ENCODE assay signal across 18 cellular contexts in genomic region chr2:98503481-98504096, GRCh38. TPM values are rescaled to one million over a fixed set of nuclear protein-coding genes. Genes with fewer than 3 reads are reported as not detected.
DNase-seq lines count a peak whose midpoint lies in the region; ATAC-seq and TF ChIP-seq lines count a peak whose summit lies in the region.
"Had no signal": no experiment of that assay in that cellular context is flagged by ENCODE, and none has a peak within 500 bp of the region (broad histone marks: within the 10 kb centered on the region; RNA-seq: fewer than 3 reads in every experiment).

No MANE protein-coding gene starts in this region.

- BruUV-seq in MCF 10A (replicated peaks; lab: Mats Ljungman, UMichigan): no TSS peak

- no peaks in the 10 kb centered on the region for H3K27me3 Mint-ChIP-seq in MCF 10A (ENCODE audit: insufficient read depth, unreplicated experiment)
- no peaks in the 10 kb centered on the region for H3K27me3 Mint-ChIP-seq in central memory CD8-positive, alpha-beta T cell
- no peaks in the 10 kb centered on the region for H3K27me3 Mint-ChIP-seq in nephron (ENCODE audit: low read depth)
- H3K27me3 Mint-ChIP-seq: naive B cell had no signal

- H3K4me1 Mint-ChIP-seq in MCF 10A (ENCODE audit: insufficient read depth, unreplicated experiment) (peaks cover 9% of the 10 kb centered on the region), nephron (peaks cover 60% of the 10 kb centered on the region)
- peaks cover 84% of the 10 kb centered on the region for H3K4me1 Mint-ChIP-seq in central memory CD8-positive, alpha-beta T cell

- no peaks in the 10 kb centered on the region for H3K36me3 Mint-ChIP-seq in MCF 10A (ENCODE audit: insufficient read depth, unreplicated experiment)
- H3K36me3 Mint-ChIP-seq in central memory CD8-positive, alpha-beta T cell (ENCODE audit: insufficient read depth): peaks cover 14% of the 10 kb centered on the region
- H3K36me3 Mint-ChIP-seq in nephron (ENCODE audit: low read depth): peaks cover 5% of the 10 kb centered on the region

- no peak for TF ChIP-seq CTCF in breast epithelium (IDR thresholded peaks at IDR 0.05)
- TF ChIP-seq CTCF in MCF 10A (IDR thresholded peaks at IDR 0.05; ENCODE audit: unreplicated experiment): no peak
- TF ChIP-seq CTCF in nephron (IDR thresholded peaks at IDR 0.05; ENCODE audit: unreplicated experiment in 3 of 3): no peak
- TF ChIP-seq CTCF in vagina (IDR thresholded peaks at IDR 0.05): no peak

- H3K9me3 ChIP-seq in breast epithelium (no peaks in the 10 kb centered on the region), vagina (no peaks in the 10 kb centered on the region)
- H3K9me3 ChIP-seq: body of pancreas had no signal

- no peak for DNase-seq in breast epithelium (ENCODE audit: low spot score in 2 of 2)
- no peak for DNase-seq in MCF 10A (ENCODE audit: unreplicated experiment)
- no peak for DNase-seq in central memory CD8-positive, alpha-beta T cell (ENCODE audit: low spot score in 2 of 2)
- peak; percentile 22 to 56 for DNase-seq in vagina (ENCODE audit: extremely low spot score in 2 of 2)
- no peak for DNase-seq in NCI-H187 (lab: John Stamatoyannopoulos, UW)
- DNase-seq: body of pancreas; DMS79 treated with DMSO at 0.1 percent for 48 hours; effector CD8-positive, alpha-beta T cell; Kasumi-1; naive B cell; NCI-H2029; NK-92 treated with Interleukin-12 subunit alpha and Interleukin-12 subunit beta, amount 100 ng/mL, for 24 hours; SHP77 treated with DMSO at 0.1 percent for 48 hours had no signal

- TF ChIP-seq POLR2A in breast epithelium (IDR thresholded peaks at IDR 0.05): no peak
- TF ChIP-seq POLR2A in vagina (IDR thresholded peaks at IDR 0.05): no peak

- POLR2A ChIA-PET in MCF 10A (lab: Yijun Ruan, JAX): interaction anchor here (0.6 kb wide), 1 partner anchor 105 kb away, joined by 4 read pairs; the partner anchor contains the start of genes COA5 and UNC50

- no peak overlapping the region for H3K4me3 Mint-ChIP-seq in MCF 10A (ENCODE audit: unreplicated experiment)
- H3K4me3 Mint-ChIP-seq in central memory CD8-positive, alpha-beta T cell: no peak overlapping the region
- H3K4me3 Mint-ChIP-seq in nephron: no peak overlapping the region
- H3K4me3 Mint-ChIP-seq: naive B cell had no signal

- H3K27me3 ChIP-seq in breast epithelium (no peaks in the 10 kb centered on the region), vagina (no peaks in the 10 kb centered on the region)
- H3K27me3 ChIP-seq: body of pancreas had no signal

- CTCF ChIA-PET in MCF 10A (lab: Yijun Ruan, JAX): interaction anchor here (1.4 kb wide), 1 partner anchor 15 kb away, joined by 4 read pairs; no protein-coding TSS in a partner anchor

- H3K36me3 ChIP-seq in breast epithelium: no peaks in the 10 kb centered on the region
- no peaks in the 10 kb centered on the region for H3K36me3 ChIP-seq in vagina

- H3K27ac Mint-ChIP-seq in MCF 10A (ENCODE audit: low read depth, unreplicated experiment) (no peak overlapping the region), nephron (peak overlapping the region in 2 of 3 experiments; percentile 44 to 62)
- H3K27ac Mint-ChIP-seq in central memory CD8-positive, alpha-beta T cell (ENCODE audit: low read depth): peak overlapping the region; percentile 57

- H3K4me3 ChIP-seq in breast epithelium: no peak overlapping the region
- H3K4me3 ChIP-seq in vagina: no peak overlapping the region
- H3K4me3 ChIP-seq: body of pancreas, GM12878, smooth muscle cell had no signal

- H3K4me1 ChIP-seq in breast epithelium (peaks cover 0 to 9% of the 10 kb centered on the region in 2 donors), vagina (peaks cover 43% of the 10 kb centered on the region)

- no peak for ATAC-seq in central memory CD8-positive, alpha-beta T cell (replicated peaks; ENCODE audit: extremely low read depth, poor library complexity, severe bottlenecking)
- ATAC-seq in HG02870 (IDR thresholded peaks at IDR 0.05; ENCODE audit: unreplicated experiment) (no peak), GM19397 (IDR thresholded peaks at IDR 0.05; ENCODE audit: unreplicated experiment) (no peak)
- ATAC-seq: body of pancreas, GM12878 had no signal

- intact Hi-C loops in breast epithelium (cut with DNase I; ENCODE audit: low total_unique reads) (loop anchor here (2.0 kb wide), 1 partner anchor 63 kb away; no protein-coding TSS in a partner anchor), MCF 10A (cut with micrococcal nuclease) (no loop called here), vagina (cut with DNase I) (no loop called here)

- H3K9me3 Mint-ChIP-seq in MCF 10A (ENCODE audit: unreplicated experiment) (no peaks in the 10 kb centered on the region), nephron (no peaks in the 10 kb centered on the region)
- H3K9me3 Mint-ChIP-seq in central memory CD8-positive, alpha-beta T cell: no peaks in the 10 kb centered on the region

- H3K27ac ChIP-seq in breast epithelium (peak overlapping the region; percentile 56 to 85), vagina (no peak overlapping the region)

RNA-seq across cellular contexts. Expression of gene INPP4A, which starts 58.9 kb away (rescaled TPM):
- total RNA-seq in breast epithelium: 10 to 100 TPM; 22.6 to 35.4 (median 25.8) TPM
- total RNA-seq in MCF 10A (2022): 20.8 and 21.5 TPM in 2 replicates
- total RNA-seq in vagina: 38.1 TPM

Comparison
In these comparisons a context has a peak if more than half of its experiments do, and no peak if none do; other contexts are left out.
1. DNase-seq: peak in vagina (2 of 2); none in breast epithelium (0 of 2), MCF 10A (single experiment), central memory CD8-positive, alpha-beta T cell (0 of 2) and NCI-H187 (0 of 2).